22 cellular contexts compared by ENCODE assay signal in the genomic region with DNA sequence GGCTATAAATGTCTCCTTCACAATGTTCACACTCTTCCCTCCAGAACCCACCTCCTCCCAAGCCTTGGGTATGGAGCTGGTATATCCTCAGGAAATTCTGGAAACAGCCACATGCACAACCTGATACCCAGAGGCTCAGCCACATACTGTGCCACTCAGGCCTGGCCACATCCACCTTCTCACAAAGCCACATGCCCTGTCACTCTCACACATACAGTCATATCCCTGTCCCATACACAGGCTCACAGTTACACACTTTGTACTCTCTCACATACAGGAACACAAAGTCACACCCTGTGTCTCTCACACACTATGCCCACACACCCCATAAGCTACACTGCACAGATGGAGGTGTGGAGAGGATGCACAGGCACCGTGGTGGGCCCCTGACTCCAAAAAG. TPM values are rescaled to one million over a fixed set of nuclear protein-coding genes. Genes with fewer than 3 reads are reported as not detected.
DNase-seq lines count a peak whose midpoint lies in the region; ATAC-seq and TF ChIP-seq lines count a peak whose summit lies in the region.
"Had no signal": no experiment of that assay in that cellular context is flagged by ENCODE, and none has a peak within 500 bp of the region (broad histone marks: within the 10 kb centered on the region; RNA-seq: fewer than 3 reads in every experiment).

No MANE protein-coding gene starts in this region.

- no peaks in the 10 kb centered on the region for H3K27me3 Mint-ChIP-seq in stimulated activated naive CD8-positive, alpha-beta T cell treated with anti-CD3 and anti-CD28 coated beads, Interleukin-15, Interleukin-2, amounts not matched to agents 100 ng/mL and 50 ng/mL, for 24 hours
- no peaks in the 10 kb centered on the region for H3K27me3 Mint-ChIP-seq in activated CD8-positive, alpha-beta T cell treated with anti-CD3 and anti-CD28 coated beads for 36 hours
- peaks cover 12% of the 10 kb centered on the region for H3K27me3 Mint-ChIP-seq in glutamatergic neuron (ENCODE audit: unreplicated experiment)
- H3K27me3 Mint-ChIP-seq: stimulated activated naive CD8-positive, alpha-beta T cell treated with anti-CD3 and anti-CD28 coated beads, Interleukin-15, amount 100 ng/mL, for 72 hours had no signal

- CTCF ChIA-PET in activated CD8-positive, alpha-beta T cell treated with anti-CD3 and anti-CD28 coated beads for 36 hours (lab: Charles Lee) = interaction anchor here (0.8 to 6.4 kb wide), 4 partner anchors 10 to 177 kb away, joined by 3 to 49 read pairs (median 6); a partner anchor contains a TSS

- H3K9me3 Mint-ChIP-seq in stimulated activated naive CD8-positive, alpha-beta T cell treated with anti-CD3 and anti-CD28 coated beads, Interleukin-15, Interleukin-2, amounts not matched to agents 100 ng/mL and 50 ng/mL, for 24 hours = no peaks in the 10 kb centered on the region
- no peaks in the 10 kb centered on the region for H3K9me3 Mint-ChIP-seq in activated CD8-positive, alpha-beta T cell treated with anti-CD3 and anti-CD28 coated beads for 36 hours
- peaks cover 10% of the 10 kb centered on the region for H3K9me3 Mint-ChIP-seq in glutamatergic neuron (ENCODE audit: unreplicated experiment)
- H3K9me3 Mint-ChIP-seq: stimulated activated naive CD8-positive, alpha-beta T cell treated with anti-CD3 and anti-CD28 coated beads, Interleukin-15, amount 100 ng/mL, for 72 hours had no signal

- H3K36me3 ChIP-seq in upper lobe of right lung = no peaks in the 10 kb centered on the region
- H3K36me3 ChIP-seq: SJCRH30, WERI-Rb-1 had no signal

- H3K36me3 Mint-ChIP-seq in stimulated activated naive CD8-positive, alpha-beta T cell treated with anti-CD3 and anti-CD28 coated beads, Interleukin-15, Interleukin-2, amounts not matched to agents 100 ng/mL and 50 ng/mL, for 24 hours (ENCODE audit: low read depth) = no peaks in the 10 kb centered on the region
- no peaks in the 10 kb centered on the region for H3K36me3 Mint-ChIP-seq in activated CD8-positive, alpha-beta T cell treated with anti-CD3 and anti-CD28 coated beads for 36 hours (ENCODE audit: low read depth)
- no peaks in the 10 kb centered on the region for H3K36me3 Mint-ChIP-seq in glutamatergic neuron (ENCODE audit: unreplicated experiment)

- no peaks in the 10 kb centered on the region for H3K27me3 ChIP-seq in upper lobe of right lung
- H3K27me3 ChIP-seq: SJCRH30 had no signal

- H3K4me3 ChIP-seq in upper lobe of right lung = no peak overlapping the region
- H3K4me3 ChIP-seq in lower leg skin (ENCODE audit: low read depth, poor library complexity, severe bottlenecking) = no peak overlapping the region
- H3K4me3 ChIP-seq: SJCRH30, skin epidermis had no signal

- peak overlapping the region; percentile 10 for H3K27ac Mint-ChIP-seq in stimulated activated naive CD8-positive, alpha-beta T cell treated with anti-CD3 and anti-CD28 coated beads, Interleukin-15, Interleukin-2, amounts not matched to agents 100 ng/mL and 50 ng/mL, for 24 hours
- H3K27ac Mint-ChIP-seq in activated CD8-positive, alpha-beta T cell treated with anti-CD3 and anti-CD28 coated beads for 36 hours = peak overlapping the region; percentile 21
- peak overlapping the region; percentile 67 for H3K27ac Mint-ChIP-seq in glutamatergic neuron (ENCODE audit: unreplicated experiment)

- H3K27ac ChIP-seq in upper lobe of right lung = no peak overlapping the region
- H3K27ac ChIP-seq: SJCRH30, WERI-Rb-1 had no signal

- no peak for DNase-seq in stimulated activated naive CD8-positive, alpha-beta T cell treated with anti-CD3 and anti-CD28 coated beads, Interleukin-15, Interleukin-2, amounts not matched to agents 100 U/mL and 50 U/mL, for 24 hours
- peak; percentile 33 for DNase-seq in activated CD8-positive, alpha-beta T cell treated with anti-CD3 and anti-CD28 coated beads for 36 hours
- no peak for DNase-seq in glutamatergic neuron
- DNase-seq in upper lobe of right lung = peak; percentile 19
- DNase-seq in lower leg skin (ENCODE audit: low spot score in 2 of 2) = no peak
- no peak for DNase-seq in NK-92 (lab: John Stamatoyannopoulos, UW; ENCODE audit: unreplicated experiment)
- DNase-seq: DMS79 treated with DMSO at 0.1 percent for 48 hours; GOT3; KBM-7; left colon; NCI-H187 treated with DMSO at 0.1 percent for 48 hours; NCI-H226; PC-3; SJCRH30; stimulated activated CD4-positive, alpha-beta T cell treated with anti-CD3 and anti-CD28 coated beads, Interleukin-2, amount 100 ng/mL, for 24 hours; stimulated activated naive CD8-positive, alpha-beta T cell treated with anti-CD3 and anti-CD28 coated beads, Interleukin-15, amount 100 ng/mL, for 72 hours; trophoblast cell; WERI-Rb-1 had no signal

- ATAC-seq in stimulated activated naive CD8-positive, alpha-beta T cell treated with anti-CD3 and anti-CD28 coated beads, Interleukin-15, Interleukin-2, amounts not matched to agents 100 U/mL and 50 U/mL, for 24 hours = no peak
- ATAC-seq in activated CD8-positive, alpha-beta T cell treated with anti-CD3 and anti-CD28 coated beads for 36 hours = no peak
- ATAC-seq in upper lobe of right lung (no peak), GM18907 (IDR thresholded peaks at IDR 0.05; ENCODE audit: unreplicated experiment) (no peak)
- ATAC-seq: left colon; PC-3; stimulated activated naive CD8-positive, alpha-beta T cell treated with anti-CD3 and anti-CD28 coated beads, Interleukin-15, amount 100 ng/mL, for 72 hours had no signal

- peaks cover 56% of the 10 kb centered on the region for H3K4me1 Mint-ChIP-seq in stimulated activated naive CD8-positive, alpha-beta T cell treated with anti-CD3 and anti-CD28 coated beads, Interleukin-15, Interleukin-2, amounts not matched to agents 100 ng/mL and 50 ng/mL, for 24 hours (ENCODE audit: low read depth)
- H3K4me1 Mint-ChIP-seq in activated CD8-positive, alpha-beta T cell treated with anti-CD3 and anti-CD28 coated beads for 36 hours (ENCODE audit: low read depth) = peaks cover 48% of the 10 kb centered on the region
- peaks cover 47% of the 10 kb centered on the region for H3K4me1 Mint-ChIP-seq in glutamatergic neuron (ENCODE audit: low read depth, unreplicated experiment)

- TF ChIP-seq POLR2A in lower leg skin (IDR thresholded peaks at IDR 0.05) = no peak

- peaks cover 23% of the 10 kb centered on the region for H3K4me1 ChIP-seq in upper lobe of right lung

- H3K9me3 ChIP-seq in upper lobe of right lung = no peaks in the 10 kb centered on the region
- H3K9me3 ChIP-seq: SJCRH30 had no signal

- intact Hi-C loops in activated CD8-positive, alpha-beta T cell treated with anti-CD3 and anti-CD28 coated beads for 36 hours (cut with micrococcal nuclease) = no loop called here
- intact Hi-C loops in upper lobe of right lung (cut with DNase I) (no loop called here), lower leg skin (cut with DNase I; ENCODE audit: low total_unique reads) (no loop called here)

- POLR2A ChIA-PET in activated CD8-positive, alpha-beta T cell treated with anti-CD3 and anti-CD28 coated beads for 36 hours (lab: Charles Lee) = interaction anchor here (2.6 kb wide), 1 partner anchor 15 kb away, joined by 22 read pairs; a partner anchor contains a TSS

- no peak for TF ChIP-seq CTCF in activated CD8-positive, alpha-beta T cell treated with anti-CD3 and anti-CD28 coated beads for 36 hours (IDR thresholded peaks at IDR 0.05)
- TF ChIP-seq CTCF in glutamatergic neuron (IDR thresholded peaks at IDR 0.05; ENCODE audit: partially characterized antibody, unreplicated experiment) (no peak), upper lobe of right lung (IDR thresholded peaks at IDR 0.05) (no peak), lower leg skin (IDR thresholded peaks at IDR 0.05) (no peak)

- H3K4me3 Mint-ChIP-seq in stimulated activated naive CD8-positive, alpha-beta T cell treated with anti-CD3 and anti-CD28 coated beads, Interleukin-15, Interleukin-2, amounts not matched to agents 100 ng/mL and 50 ng/mL, for 24 hours = no peak overlapping the region
- no peak overlapping the region for H3K4me3 Mint-ChIP-seq in activated CD8-positive, alpha-beta T cell treated with anti-CD3 and anti-CD28 coated beads for 36 hours
- H3K4me3 Mint-ChIP-seq in glutamatergic neuron (ENCODE audit: unreplicated experiment) = no peak overlapping the region

- WGBS in lower leg skin, 2 donors = 90 to 96% methylated on average over 1 of the region's 1 CpG

RNA-seq across cellular contexts. Expression of a gene that starts 10.1 kb away (rescaled TPM):
- 1 to 10 TPM; 2.4 to 3.1 TPM for total RNA-seq in activated CD8-positive, alpha-beta T cell treated with anti-CD3 and anti-CD28 coated beads for 36 hours
- total RNA-seq in glutamatergic neuron (ENCODE audit: unreplicated experiment) (30.0 TPM), upper lobe of right lung (3.0 TPM), lower leg skin (1 to 10 TPM; 1.7 to 5.2 (median 3.1) TPM)

RNA-seq across cellular contexts. Expression of a gene that starts 15.2 kb away (rescaled TPM):
- total RNA-seq in activated CD8-positive, alpha-beta T cell treated with anti-CD3 and anti-CD28 coated beads for 36 hours = 100 to 1,000 TPM; 125 to 130 TPM
- 277 TPM for total RNA-seq in glutamatergic neuron (ENCODE audit: unreplicated experiment)
- 91.6 TPM for total RNA-seq in upper lobe of right lung
- total RNA-seq in lower leg skin = 100 to 1,000 TPM in 3 of 4 donors, 10 to 100 TPM in 1; 72.2 to 188 (median 116) TPM

RNA-seq across cellular contexts. Expression of a gene that starts 50.2 kb away (rescaled TPM):
- 100 to 1,000 TPM; 235 to 264 TPM for total RNA-seq in activated CD8-positive, alpha-beta T cell treated with anti-CD3 and anti-CD28 coated beads for 36 hours
- 18.1 TPM for total RNA-seq in glutamatergic neuron (ENCODE audit: unreplicated experiment)
- 18.0 TPM for total RNA-seq in upper lobe of right lung
- 10 to 100 TPM; 24.6 to 37.7 (median 27.4) TPM for total RNA-seq in lower leg skin

RNA-seq across cellular contexts. Expression of a gene that starts 57.6 kb away (rescaled TPM):
- under 1 TPM in 1 of 2 experiments, not detected in 1; 0.38 TPM for total RNA-seq in activated CD8-positive, alpha-beta T cell treated with anti-CD3 and anti-CD28 coated beads for 36 hours
- total RNA-seq in glutamatergic neuron (ENCODE audit: unreplicated experiment) (1.1 TPM), upper lobe of right lung (1.2 TPM), lower leg skin (not detected)
- total RNA-seq: fibroblast of lung, left colon, PC-3 had no signal

Comparison
In these comparisons a context has a peak if more than half of its experiments do, and no peak if none do; other contexts are left out.
1. H3K27ac Mint-ChIP-seq: peak in every context shown above with its lines; median percentile 67 in glutamatergic neuron; 21 in activated CD8-positive, alpha-beta T cell treated with anti-CD3 and anti-CD28 coated beads for 36 hours; 10 in stimulated activated naive CD8-positive, alpha-beta T cell treated with anti-CD3 and anti-CD28 coated beads, Interleukin-15, Interleukin-2, amounts not matched to agents 100 ng/mL and 50 ng/mL, for 24 hours.
2. DNase-seq: peak in activated CD8-positive, alpha-beta T cell treated with anti-CD3 and anti-CD28 coated beads for 36 hours (single experiment) and upper lobe of right lung (single experiment); none in stimulated activated naive CD8-positive, alpha-beta T cell treated with anti-CD3 and anti-CD28 coated beads, Interleukin-15, Interleukin-2, amounts not matched to agents 100 U/mL and 50 U/mL, for 24 hours (single experiment), glutamatergic neuron (single experiment), lower leg skin (0 of 2) and NK-92 (single experiment).
3. RNA of a gene that starts 50.2 kb away (total RNA-seq): 235 to 264 TPM in activated CD8-positive, alpha-beta T cell treated with anti-CD3 and anti-CD28 coated beads for 36 hours; 24.6 to 37.7 TPM in lower leg skin, 18.1 TPM in glutamatergic neuron (single experiment) and 18.0 TPM in upper lobe of right lung (single experiment); every median in the first group is over 4 times any median in the second.